Comparison of ENCODE assay signal across 9 cellular contexts in genomic region chr2:224945134-224945533, GRCh38.
DNase-seq lines count a peak whose midpoint lies in the region; ATAC-seq and TF ChIP-seq lines count a peak whose summit lies in the region.
"Had no signal": no experiment of that assay in that cellular context is flagged by ENCODE, and none has a peak within 500 bp of the region (broad histone marks: within the 10 kb centered on the region; RNA-seq: fewer than 3 reads in every experiment).

No MANE protein-coding gene starts in this region.

- H3K36me3 Mint-ChIP-seq in activated CD8-positive, alpha-beta memory T cell treated with anti-CD3 and anti-CD28 coated beads, Interleukin-2, amount 10 ng/mL, durations not matched to agents 7 days and 5 days: peaks cover 41% of the 10 kb centered on the region

- peak overlapping the region; percentile 85 for H3K27ac Mint-ChIP-seq in activated CD8-positive, alpha-beta memory T cell treated with anti-CD3 and anti-CD28 coated beads, Interleukin-2, amount 10 ng/mL, durations not matched to agents 7 days and 5 days

- DNase-seq in activated CD8-positive, alpha-beta memory T cell treated with anti-CD3 and anti-CD28 coated beads, Interleukin-2, amount 10 ng/mL, durations not matched to agents 7 days and 5 days: no peak
- no peak for DNase-seq in activated CD8-positive, alpha-beta memory T cell treated with anti-CD3 and anti-CD28 coated beads, Interleukin-2, amount 50 U/mL, for 4 hours
- peak; percentile 45 for DNase-seq in choroid plexus epithelial cell (ENCODE audit: low read depth)
- no peak for DNase-seq in stimulated activated naive CD8-positive, alpha-beta T cell treated with anti-CD3 and anti-CD28 coated beads, Interleukin-15, Interleukin-2, amounts not matched to agents 100 U/mL and 50 U/mL, for 24 hours
- DNase-seq in posterior vena cava (ENCODE audit: low spot score): no peak
- no peak for DNase-seq in NCI-H446 treated with DMSO at 0.1 percent for 48 hours (lab: John Stamatoyannopoulos, UW)
- DNase-seq in central memory CD4-positive, alpha-beta T cell: no peak
- DNase-seq: activated CD4-positive, alpha-beta T cell treated with anti-CD3 and anti-CD28 coated beads for 1 hour had no signal

- intact Hi-C loops in posterior vena cava (cut with DNase I): no loop called here

- TF ChIP-seq CTCF in choroid plexus epithelial cell (conservative IDR thresholded peaks at IDR 0.05; ENCODE audit: low read depth, low read length): no peak

- peak; percentile 18 for ATAC-seq in activated CD8-positive, alpha-beta memory T cell treated with anti-CD3 and anti-CD28 coated beads, Interleukin-2, amount 10 ng/mL, durations not matched to agents 7 days and 5 days
- peak; percentile 29 for ATAC-seq in HG03571 (IDR thresholded peaks at IDR 0.05; ENCODE audit: unreplicated experiment)
- peak; percentile 33 for ATAC-seq in stimulated activated naive CD8-positive, alpha-beta T cell treated with anti-CD3 and anti-CD28 coated beads, Interleukin-15, Interleukin-2, amounts not matched to agents 100 U/mL and 50 U/mL, for 24 hours

- no peaks in the 10 kb centered on the region for H3K9me3 Mint-ChIP-seq in activated CD8-positive, alpha-beta memory T cell treated with anti-CD3 and anti-CD28 coated beads, Interleukin-2, amount 10 ng/mL, durations not matched to agents 7 days and 5 days (ENCODE audit: low read depth)

- peak overlapping the region; percentile 86 for H3K4me3 Mint-ChIP-seq in activated CD8-positive, alpha-beta memory T cell treated with anti-CD3 and anti-CD28 coated beads, Interleukin-2, amount 10 ng/mL, durations not matched to agents 7 days and 5 days

- H3K4me3 ChIP-seq in choroid plexus epithelial cell (ENCODE audit: low read depth, low read length): no peak overlapping the region

- no peaks in the 10 kb centered on the region for H3K27me3 Mint-ChIP-seq in activated CD8-positive, alpha-beta memory T cell treated with anti-CD3 and anti-CD28 coated beads, Interleukin-2, amount 10 ng/mL, durations not matched to agents 7 days and 5 days

- H3K4me1 Mint-ChIP-seq in activated CD8-positive, alpha-beta memory T cell treated with anti-CD3 and anti-CD28 coated beads, Interleukin-2, amount 10 ng/mL, durations not matched to agents 7 days and 5 days: peaks cover 62% of the 10 kb centered on the region

- CTCF ChIA-PET in activated CD8-positive, alpha-beta memory T cell treated with anti-CD3 and anti-CD28 coated beads, Interleukin-2, amount 10 ng/mL, durations not matched to agents 7 days and 5 days (lab: Charles Lee): interaction anchor here (4.7 to 14.1 kb wide), 2 partner anchors 15 to 57 kb away, joined by 22 to 132 read pairs; no protein-coding TSS in a partner anchor
